In the genomic region with DNA sequence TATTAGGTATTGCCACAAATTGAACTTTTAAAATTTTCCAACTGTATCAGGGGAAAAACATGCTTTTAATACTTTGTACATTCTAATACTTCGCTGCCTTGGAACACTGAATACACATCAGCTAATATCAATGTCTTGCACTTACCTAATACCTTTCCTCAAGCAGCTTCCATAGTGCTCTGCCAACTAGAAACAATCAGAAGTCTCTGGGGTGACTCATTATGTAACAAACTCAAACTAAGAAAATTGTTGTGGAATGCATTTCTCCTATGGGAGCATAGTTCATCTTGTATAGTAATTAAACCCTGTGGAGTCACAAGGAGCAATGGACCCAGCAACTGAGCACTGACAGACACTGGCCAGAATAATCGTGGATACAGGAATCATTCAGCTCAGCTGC, we compare ENCODE assay signal across 14 cellular contexts.
"Had no signal": no experiment of that assay in that cellular context is flagged by ENCODE, and none has a peak within 500 bp of the region (broad histone marks: within the 10 kb centered on the region; RNA-seq: fewer than 3 reads in every experiment).

No MANE protein-coding gene starts in this region.

- H3K27ac ChIP-seq: gastroesophageal sphincter, right lobe of liver, spleen had no signal

- DNase-seq: activated CD4-positive, alpha-beta T cell treated with anti-CD3 and anti-CD28 coated beads, Interleukin-2, amount 50 U/mL, for 48 hours; activated CD4-positive, CD25-positive, alpha-beta regulatory T cell treated with anti-CD3 and anti-CD28 coated beads, Interleukin-2, amount 50 U/mL, for 72 hours; activated CD8-positive, alpha-beta memory T cell treated with anti-CD3 and anti-CD28 coated beads, Interleukin-2, amount 10 ng/mL, durations not matched to agents 7 days and 5 days; activated effector memory CD4-positive, alpha-beta T cell treated with Interleukin-2 at 50 U/mL for 16 hours; activated T-cell treated with anti-CD3 and anti-CD28 coated beads, Interleukin-2, amount 50 U/mL, for 24 hours; amniotic stem cell; effector CD4-positive, alpha-beta T cell; naive B cell; right lobe of liver; spleen; stimulated activated CD4-positive, alpha-beta T cell treated with anti-CD3 and anti-CD28 coated beads, Interleukin-1b, Interleukin-23, amount 100 ng/mL, for 48 hours; SW 1271; trophoblast cell had no signal

- H3K4me3 ChIP-seq: gastroesophageal sphincter, right lobe of liver, spleen had no signal
